In genomic region chr10:95531041-95531809, GRCh38 we compare ENCODE assay signal across 22 cellular contexts. TPM values are rescaled to one million over a fixed set of nuclear protein-coding genes. Genes with fewer than 3 reads are reported as not detected.
DNase-seq lines count a peak whose midpoint lies in the region; ATAC-seq and TF ChIP-seq lines count a peak whose summit lies in the region.
"Had no signal": no experiment of that assay in that cellular context is flagged by ENCODE, and none has a peak within 500 bp of the region (broad histone marks: within the 10 kb centered on the region; RNA-seq: fewer than 3 reads in every experiment).

No MANE protein-coding gene starts in this region.

- H3K4me1 Mint-ChIP-seq in CD8-positive, alpha-beta memory T cell: no peaks in the 10 kb centered on the region
- peaks cover 3% of the 10 kb centered on the region for H3K4me1 Mint-ChIP-seq in CD14-positive monocyte
- no peaks in the 10 kb centered on the region for H3K4me1 Mint-ChIP-seq in T-cell
- H3K4me1 Mint-ChIP-seq: activated naive CD4-positive, alpha-beta T cell treated with anti-CD3 and anti-CD28 coated beads, Interleukin-2, amount 10 ng/mL, durations not matched to agents 7 days and 5 days had no signal

- in situ Hi-C loops in Panc1 (cut with HindIII; ENCODE audit: low pct_unique_long_range_greater_than_20kb, low sequenced_read_pairs): no loop called here

- H3K9me3 Mint-ChIP-seq in CD8-positive, alpha-beta memory T cell: no peaks in the 10 kb centered on the region
- H3K9me3 Mint-ChIP-seq in CD14-positive monocyte (no peaks in the 10 kb centered on the region), T-cell (no peaks in the 10 kb centered on the region)
- H3K9me3 Mint-ChIP-seq: activated naive CD4-positive, alpha-beta T cell treated with anti-CD3 and anti-CD28 coated beads, Interleukin-2, amount 10 ng/mL, durations not matched to agents 7 days and 5 days; activated T-cell treated with anti-CD3 and anti-CD28 coated beads, Interleukin-2, amount 50 U/mL, for 24 hours; CD4-positive, alpha-beta memory T cell had no signal

- TF ChIP-seq POLR2A in esophagus muscularis mucosa (IDR thresholded peaks at IDR 0.05; ENCODE audit: low read depth): no peak
- no peak for TF ChIP-seq POLR2A in sigmoid colon (IDR thresholded peaks at IDR 0.05)

- no peaks in the 10 kb centered on the region for H3K36me3 ChIP-seq in CD8-positive, alpha-beta memory T cell (ENCODE audit: insufficient read depth, low read length)
- H3K36me3 ChIP-seq in Panc1 (ENCODE audit: control insufficient read depth, insufficient read depth, low read length): no peaks in the 10 kb centered on the region
- H3K36me3 ChIP-seq in esophagus muscularis mucosa: no peaks in the 10 kb centered on the region
- no peaks in the 10 kb centered on the region for H3K36me3 ChIP-seq in sigmoid colon
- no peaks in the 10 kb centered on the region for H3K36me3 ChIP-seq in BE2C
- H3K36me3 ChIP-seq: neutrophil, SJCRH30 had no signal

- WGBS in esophagus muscularis mucosa: 38% methylated on average over 13 of the region's 13 CpGs
- 63 to 79% methylated on average over 13 of the region's 13 CpGs for WGBS in sigmoid colon, 2 donors

- TF ChIP-seq CTCF in Panc1 (IDR thresholded peaks at IDR 0.05) (no peak), esophagus muscularis mucosa (IDR thresholded peaks at IDR 0.05) (no peak), sigmoid colon (IDR thresholded peaks at IDR 0.05) (no peak), CD14-positive monocyte (IDR thresholded peaks at IDR 0.05) (no peak), BE2C (IDR thresholded peaks at IDR 0.05; ENCODE audit: low read depth, low read length) (no peak)

- H3K4me1 ChIP-seq in CD8-positive, alpha-beta memory T cell (ENCODE audit: insufficient read depth, low read length): no peaks in the 10 kb centered on the region
- H3K4me1 ChIP-seq in Panc1 (ENCODE audit: control insufficient read depth, insufficient read depth, low read length): peaks cover 18% of the 10 kb centered on the region
- peaks cover 93 to 99% (median 98%) of the 10 kb centered on the region in 4 donors for H3K4me1 ChIP-seq in esophagus muscularis mucosa
- peaks cover 0 to 100% (median 96%) of the 10 kb centered on the region in 4 donors for H3K4me1 ChIP-seq in sigmoid colon
- no peaks in the 10 kb centered on the region for H3K4me1 ChIP-seq in BE2C
- H3K4me1 ChIP-seq: SJCRH30 had no signal

- no peak overlapping the region for H3K27ac Mint-ChIP-seq in CD8-positive, alpha-beta memory T cell
- no peak overlapping the region for H3K27ac Mint-ChIP-seq in CD14-positive monocyte
- H3K27ac Mint-ChIP-seq in T-cell: no peak overlapping the region
- H3K27ac Mint-ChIP-seq: activated naive CD4-positive, alpha-beta T cell treated with anti-CD3 and anti-CD28 coated beads, Interleukin-2, amount 10 ng/mL, durations not matched to agents 7 days and 5 days; activated T-cell treated with anti-CD3 and anti-CD28 coated beads, Interleukin-2, amount 50 U/mL, for 24 hours had no signal

- H3K27me3 Mint-ChIP-seq in CD8-positive, alpha-beta memory T cell: peaks cover 3% of the 10 kb centered on the region in 2 donors
- H3K27me3 Mint-ChIP-seq in CD14-positive monocyte (ENCODE audit: low read depth in 3 of 3): peaks cover 3 to 6% (median 6%) of the 10 kb centered on the region in 3 donors
- peaks cover 0 to 3% of the 10 kb centered on the region in 2 donors for H3K27me3 Mint-ChIP-seq in T-cell

- no TSS peak for BruUV-seq in Panc1 (replicated peaks; lab: Mats Ljungman, UMichigan)

- DNase-seq in CD8-positive, alpha-beta memory T cell: no peak
- no peak for DNase-seq in Panc1 (ENCODE audit: low read depth, low spot score)
- no peak for DNase-seq in esophagus muscularis mucosa (ENCODE audit: extremely low spot score)
- no peak for DNase-seq in sigmoid colon
- DNase-seq in CD14-positive monocyte (ENCODE audit: low spot score): no peak
- no peak for DNase-seq in BE2C
- DNase-seq in iPS-NIHi7 (ENCODE audit: extremely low spot score): no peak
- no peak for DNase-seq in T-cell
- DNase-seq: activated naive CD4-positive, alpha-beta T cell treated with anti-CD3 and anti-CD28 coated beads, Interleukin-2, amount 10 ng/mL, durations not matched to agents 7 days and 5 days; activated T-cell treated with anti-CD3 and anti-CD28 coated beads, Interleukin-2, amount 50 U/mL, for 24 hours; CD4-positive, alpha-beta memory T cell; DMS53; GOT3; IMR-90; MM.1S; NCI-H1694; NCI-H82; PC-3; SJCRH30 had no signal

- intact Hi-C loops in Panc1 (cut with micrococcal nuclease; ENCODE audit: unreplicated experiment) (no loop called here), esophagus muscularis mucosa (cut with DNase I) (loop anchor here (10.0 kb wide), 1 partner anchor 56 kb away; no protein-coding TSS in a partner anchor), sigmoid colon (cut with DNase I) (loop anchor here (2.0 kb wide), 1 partner anchor 18 kb away; no protein-coding TSS in a partner anchor), CD14-positive monocyte (cut with micrococcal nuclease) (no loop called here)

- CTCF ChIA-PET in CD8-positive, alpha-beta memory T cell (lab: Charles Lee): interaction anchor here (0.9 kb wide), 2 partner anchors 85 to 101 kb away, joined by 3 read pairs; no protein-coding TSS in a partner anchor
- CTCF ChIA-PET in Panc1 (lab: Charles Lee): no interaction called here
- CTCF ChIA-PET in T-cell (lab: Charles Lee): no interaction called here

- no peak overlapping the region for H3K4me3 ChIP-seq in CD8-positive, alpha-beta memory T cell (ENCODE audit: low read length)
- H3K4me3 ChIP-seq in Panc1 (ENCODE audit: low read depth in 2 of 2, low read length in 2 of 2): no peak overlapping the region
- H3K4me3 ChIP-seq in esophagus muscularis mucosa: peak overlapping the region in 1 of 4 donors; percentile 25
- H3K4me3 ChIP-seq in sigmoid colon: no peak overlapping the region
- H3K4me3 ChIP-seq in BE2C (ENCODE audit: low read depth, low read length): no peak overlapping the region
- H3K4me3 ChIP-seq: GM12878, SJCRH30 had no signal

- no peak overlapping the region for H3K4me3 Mint-ChIP-seq in CD8-positive, alpha-beta memory T cell
- H3K4me3 Mint-ChIP-seq in CD14-positive monocyte (no peak overlapping the region), T-cell (no peak overlapping the region)
- H3K4me3 Mint-ChIP-seq: activated naive CD4-positive, alpha-beta T cell treated with anti-CD3 and anti-CD28 coated beads, Interleukin-2, amount 10 ng/mL, durations not matched to agents 7 days and 5 days; activated T-cell treated with anti-CD3 and anti-CD28 coated beads, Interleukin-2, amount 50 U/mL, for 24 hours; CD4-positive, alpha-beta memory T cell had no signal

- no peak for TF ChIP-seq EP300 in esophagus muscularis mucosa (IDR thresholded peaks at IDR 0.05)
- TF ChIP-seq EP300 in sigmoid colon (IDR thresholded peaks at IDR 0.05): no peak

- no peaks in the 10 kb centered on the region for H3K36me3 Mint-ChIP-seq in CD8-positive, alpha-beta memory T cell
- no peaks in the 10 kb centered on the region for H3K36me3 Mint-ChIP-seq in CD14-positive monocyte
- H3K36me3 Mint-ChIP-seq in T-cell: no peaks in the 10 kb centered on the region
- H3K36me3 Mint-ChIP-seq: activated naive CD4-positive, alpha-beta T cell treated with anti-CD3 and anti-CD28 coated beads, Interleukin-2, amount 10 ng/mL, durations not matched to agents 7 days and 5 days; CD4-positive, alpha-beta memory T cell had no signal

- POLR2A ChIA-PET in CD8-positive, alpha-beta memory T cell (lab: Charles Lee): no interaction called here
- POLR2A ChIA-PET in Panc1 (lab: Charles Lee) (interaction anchor here (0.7 kb wide), 1 partner anchor 49 kb away, joined by 3 read pairs; no protein-coding TSS in a partner anchor), T-cell (lab: Charles Lee) (no interaction called here)

- peak overlapping the region; percentile 64 for H3K27ac ChIP-seq in CD8-positive, alpha-beta memory T cell (ENCODE audit: low read depth, low read length)
- H3K27ac ChIP-seq in Panc1 (ENCODE audit: low read length) (peak overlapping the region; percentile 29; the same call in 1 of the 2 replicates), esophagus muscularis mucosa (replicated peaks in 1 of 4) (peak overlapping the region; percentile 91 to 97 (median 96)), sigmoid colon (peak overlapping the region; percentile 93 to 98 (median 96))
- H3K27ac ChIP-seq: neutrophil, SJCRH30 had no signal

- no peak for ATAC-seq in Panc1
- ATAC-seq in T-cell (replicated peaks in 1 of 4): no peak
- ATAC-seq: activated CD4-positive, CD25-positive, alpha-beta regulatory T cell treated with anti-CD3 and anti-CD28 coated beads, Interleukin-2, amount 50 U/mL, for 24 hours; PC-3 had no signal

- no peaks in the 10 kb centered on the region for H3K9me3 ChIP-seq in CD8-positive, alpha-beta memory T cell (ENCODE audit: low read length)
- H3K9me3 ChIP-seq in Panc1 (ENCODE audit: control insufficient read depth, insufficient read depth, low read depth, low read length) (no peaks in the 10 kb centered on the region), esophagus muscularis mucosa (no peaks in the 10 kb centered on the region), sigmoid colon (no peaks in the 10 kb centered on the region), BE2C (no peaks in the 10 kb centered on the region)
- H3K9me3 ChIP-seq: neutrophil, SJCRH30 had no signal

- no peaks in the 10 kb centered on the region for H3K27me3 ChIP-seq in CD8-positive, alpha-beta memory T cell (ENCODE audit: insufficient read depth, low read length, poor library complexity, severe bottlenecking)
- H3K27me3 ChIP-seq in Panc1 (ENCODE audit: control insufficient read depth, insufficient read depth, low read length) (no peaks in the 10 kb centered on the region), esophagus muscularis mucosa (no peaks in the 10 kb centered on the region), sigmoid colon (no peaks in the 10 kb centered on the region), BE2C (no peaks in the 10 kb centered on the region)
- H3K27me3 ChIP-seq: neutrophil, SJCRH30 had no signal

RNA-seq across cellular contexts. Expression of gene SORBS1, which starts 29.9 kb away (rescaled TPM):
- 1 to 10 TPM in 1 of 2 experiments, under 1 TPM in 1; 0.92 to 1.7 TPM for total RNA-seq in CD8-positive, alpha-beta memory T cell
- polyA plus RNA-seq in CD8-positive, alpha-beta memory T cell: 0.28 TPM
- total RNA-seq in Panc1 (2021; ENCODE audit: unreplicated experiment): 29.4 TPM
- 18.4 TPM for polyA plus RNA-seq in Panc1 (2012; ENCODE audit: insufficient read length)
- total RNA-seq in esophagus muscularis mucosa: 1,000 to 10,000 TPM; 1,569 to 2,231 (median 1,854) TPM
- total RNA-seq in sigmoid colon: 1,000 to 10,000 TPM in 2 of 4 donors, 100 to 1,000 TPM in 2; 664 to 1,403 (median 979) TPM
- 10 to 100 TPM in 2 of 3 donors, 1 to 10 TPM in 1; 8.1 to 56.2 (median 19.2) TPM for polyA plus RNA-seq in sigmoid colon
- under 1 TPM in 1 of 2 donors, not detected in 1; 0.15 TPM for polyA plus RNA-seq in CD14-positive monocyte
- 0.36 TPM for polyA plus RNA-seq in BE2C (2012; ENCODE audit: insufficient read depth, insufficient read length, low read depth)
- total RNA-seq in T-cell: 1 to 10 TPM in 4 of 5 donors, under 1 TPM in 1; 0.98 to 2.4 (median 1.8) TPM

Comparison
In these comparisons a context has a peak if more than half of its experiments do, and no peak if none do; other contexts are left out.
1. H3K27ac ChIP-seq: peak in every context shown above with its lines; median percentile 96 in sigmoid colon; 96 in esophagus muscularis mucosa; 64 in CD8-positive, alpha-beta memory T cell; 29 in Panc1.
2. RNA of gene SORBS1, which starts 29.9 kb away (total RNA-seq): 1,569 to 2,231 TPM in esophagus muscularis mucosa and 664 to 1,403 TPM in sigmoid colon; 29.4 TPM in Panc1 (single experiment), 0.98 to 2.4 TPM in T-cell and 0.92 to 1.7 TPM in CD8-positive, alpha-beta memory T cell; every median in the first group is over 10 times any median in the second.
3. intact Hi-C loops: an anchor here in esophagus muscularis mucosa (10.0 kb wide) and sigmoid colon (2.0 kb wide); none called in Panc1 and CD14-positive monocyte.